ENCODE assay signal across 23 cellular contexts in the genomic region with DNA sequence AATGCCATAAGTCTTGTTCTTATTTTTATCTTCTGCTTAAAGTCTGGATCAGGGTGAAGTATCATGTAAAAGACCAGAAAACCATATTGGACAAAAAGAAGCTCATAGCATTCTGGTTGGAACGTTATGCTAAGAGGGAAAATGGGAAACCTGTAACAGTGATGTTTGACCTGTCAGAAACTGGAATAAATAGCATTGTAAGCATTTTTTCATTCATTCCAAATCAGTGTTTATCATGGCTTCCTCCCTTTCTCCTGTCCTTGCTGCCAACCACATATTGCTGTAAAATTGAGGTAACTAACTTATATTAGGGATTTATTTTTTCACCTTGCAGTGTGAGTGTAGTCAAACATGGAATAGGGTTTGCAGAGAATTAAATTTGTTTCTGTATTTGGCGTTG. TPM values are rescaled to one million over a fixed set of nuclear protein-coding genes. Genes with fewer than 3 reads are reported as not detected.
DNase-seq lines count a peak whose midpoint lies in the region; ATAC-seq, FAIRE-seq and TF ChIP-seq lines count a peak whose summit lies in the region.
"Had no signal": no experiment of that assay in that cellular context is flagged by ENCODE, and none has a peak within 500 bp of the region (broad histone marks: within the 10 kb centered on the region; RNA-seq: fewer than 3 reads in every experiment).

No MANE protein-coding gene starts in this region.

- TF ChIP-seq CTCF in A549 (IDR thresholded peaks at IDR 0.05), result no peak
- TF ChIP-seq CTCF in MM.1S (IDR thresholded peaks at IDR 0.05; ENCODE audit: low read length), result no peak
- no peak for TF ChIP-seq CTCF in neutrophil (IDR thresholded peaks at IDR 0.05)
- TF ChIP-seq CTCF in endothelial cell (IDR thresholded peaks at IDR 0.05; ENCODE audit: unreplicated experiment), result no peak

- H3K27ac Mint-ChIP-seq in endothelial cell (ENCODE audit: unreplicated experiment), result no peak overlapping the region
- H3K27ac Mint-ChIP-seq: CD8-positive, alpha-beta memory T cell had no signal

- no peaks in the 10 kb centered on the region for H3K36me3 Mint-ChIP-seq in endothelial cell (ENCODE audit: low read depth, unreplicated experiment)

- TF ChIP-seq POLR2A in A549 (IDR thresholded peaks at IDR 0.05; ENCODE audit: low read length), result no peak

- TF ChIP-seq RAD21 in A549 (conservative IDR thresholded peaks at IDR 0.05 in 1 of 2, IDR thresholded peaks at IDR 0.05 in 1 of 2), result no peak

- H3K27me3 ChIP-seq in MM.1S (replicated peaks; ENCODE audit: insufficient read depth, low read length) (no peaks in the 10 kb centered on the region), neutrophil (no peaks in the 10 kb centered on the region)
- H3K27me3 ChIP-seq: BE2C had no signal

- no peaks in the 10 kb centered on the region for H3K27me3 Mint-ChIP-seq in endothelial cell (ENCODE audit: unreplicated experiment)
- H3K27me3 Mint-ChIP-seq: CD4-positive, alpha-beta memory T cell; CD4-positive, CD25-positive, alpha-beta regulatory T cell; CD8-positive, alpha-beta memory T cell had no signal

- 87% methylated on average over 2 of the region's 2 CpGs for WGBS in A549 (ENCODE audit: missing lambda C conversion rate)

- no peak for ATAC-seq in A549
- no peak for ATAC-seq in GM18861 (IDR thresholded peaks at IDR 0.05; ENCODE audit: unreplicated experiment)

- H3K9me2 ChIP-seq in MM.1S (replicated peaks; ENCODE audit: insufficient read depth, low read length), result no peaks in the 10 kb centered on the region

- no peak overlapping the region for H3K9ac ChIP-seq in MM.1S (ENCODE audit: low read length)
- H3K9ac ChIP-seq: BLaER1 had no signal

- H3K4me1 ChIP-seq in A549 (no peaks in the 10 kb centered on the region), MM.1S (ENCODE audit: low read length) (peaks cover 19% of the 10 kb centered on the region), neutrophil (ENCODE audit: control insufficient read depth in 1 of 2, insufficient read depth in 1 of 2, low read depth in 1 of 2, low read length in 1 of 2) (peaks cover 12 to 13% of the 10 kb centered on the region in 2 experiments)
- H3K4me1 ChIP-seq: BE2C, BLaER1 had no signal

- no peaks in the 10 kb centered on the region for H3K4me1 Mint-ChIP-seq in endothelial cell (ENCODE audit: unreplicated experiment)
- H3K4me1 Mint-ChIP-seq: CD4-positive, alpha-beta memory T cell had no signal

- no peak overlapping the region for H3K4me2 ChIP-seq in A549
- H3K4me2 ChIP-seq in MM.1S (ENCODE audit: low read depth, low read length), result peak overlapping the region; percentile 73
- H3K4me2 ChIP-seq: BLaER1 had no signal

- DNase-seq in A549 (ENCODE audit: low read depth in 1 of 2, low spot score in 1 of 2) (no peak), GM19239 (ENCODE audit: insufficient read length, low spot score) (no peak), MM.1S (no peak), endothelial cell (ENCODE audit: low spot score) (no peak), DMS79 treated with DMSO at 0.1 percent for 48 hours (lab: John Stamatoyannopoulos, UW) (no peak)
- DNase-seq: 8988T; BE2C; C1 segment of cervical spinal cord; CD4-positive, alpha-beta memory T cell; CD4-positive, CD25-positive, alpha-beta regulatory T cell; CD8-positive, alpha-beta memory T cell; COR-L47; DMS 273 treated with DMSO at 0.1 percent for 48 hours; DMS153; DMS53; DMS79; GF-D8 had no signal

- no peaks in the 10 kb centered on the region for H4K20me1 ChIP-seq in MM.1S (ENCODE audit: insufficient read depth, low read length)

- CTCF ChIA-PET in A549 (lab: Yijun Ruan, JAX), result no interaction called here

- no peaks in the 10 kb centered on the region for H3K9me3 Mint-ChIP-seq in endothelial cell (ENCODE audit: unreplicated experiment)
- H3K9me3 Mint-ChIP-seq: CD14-positive monocyte; CD4-positive, CD25-positive, alpha-beta regulatory T cell had no signal

- no peak for FAIRE-seq in A549 (lab: Jason Lieb, UNC)
- peak; percentile 64 for FAIRE-seq in GM19239 (lab: Jason Lieb, UNC)
- FAIRE-seq: A204.1, G401.6 had no signal

- no peak overlapping the region for H2AFZ ChIP-seq in MM.1S (ENCODE audit: low read length)

- TF ChIP-seq EP300 in A549 (IDR thresholded peaks at IDR 0.05), result no peak

- no peaks in the 10 kb centered on the region for H3K36me3 ChIP-seq in MM.1S (replicated peaks; ENCODE audit: insufficient read depth, low read length)
- H3K36me3 ChIP-seq in neutrophil, result peaks cover 24% of the 10 kb centered on the region
- H3K36me3 ChIP-seq: BE2C had no signal

- H3K4me3 ChIP-seq in A549 (no peak overlapping the region), MM.1S (ENCODE audit: low read length) (0 out of 2 replicates have a peak overlapping the region, but pooled peaks have one; percentile 39), neutrophil (ENCODE audit: low read depth in 1 of 2, low read length in 1 of 2) (no peak overlapping the region)
- H3K4me3 ChIP-seq: BLaER1 had no signal

- H3K27ac ChIP-seq in A549 (no peak overlapping the region), MM.1S (ENCODE audit: low read length) (no peak overlapping the region; the same call in 1 of the 2 replicates), neutrophil (peak overlapping the region; percentile 47)
- H3K27ac ChIP-seq: BLaER1 had no signal

- H3K9me3 ChIP-seq in A549, result no peaks in the 10 kb centered on the region
- H3K9me3 ChIP-seq in MM.1S (replicated peaks; ENCODE audit: insufficient read depth, low read length), result no peaks in the 10 kb centered on the region
- H3K9me3 ChIP-seq in neutrophil, result no peaks in the 10 kb centered on the region
- H3K9me3 ChIP-seq: BE2C, BLaER1 had no signal

- H3F3A ChIP-seq in MM.1S (ENCODE audit: insufficient read depth, low read length), result peaks cover 7% of the 10 kb centered on the region; the same call in 1 of the 2 replicates

- no peak overlapping the region for H3K4me3 Mint-ChIP-seq in endothelial cell (ENCODE audit: unreplicated experiment)
- H3K4me3 Mint-ChIP-seq: CD14-positive monocyte; CD4-positive, alpha-beta memory T cell; CD8-positive, alpha-beta memory T cell had no signal

- no peaks in the 10 kb centered on the region for H3K79me2 ChIP-seq in MM.1S (ENCODE audit: low read length)

- POLR2A ChIA-PET in A549 (lab: Yijun Ruan, JAX), result no interaction called here

TF ChIP-seq in A549, 52 proteins besides CTCF, POLR2A, EP300 and RAD21:
- TF ChIP-seq MAFK (IDR thresholded peaks at IDR 0.05; ENCODE audit: partially characterized antibody) (peak; percentile 70), TP53 (CRISPR knock-in tag; IDR thresholded peaks at IDR 0.05) (no peak)

RNA-seq across cellular contexts. Expression of a gene that starts 23.8 kb away (rescaled TPM):
- 24.3 and 28.4 TPM in 2 replicates for polyA plus RNA-seq in A549 (2011; rRNA removed)
- polyA plus RNA-seq in A549 (2012; cell fraction: cytosol; rRNA removed), result 4.0 and 4.1 TPM in 2 replicates
- polyA plus RNA-seq in A549 (2012; cell fraction: nucleus; rRNA removed), result 1.6 and 3.1 TPM in 2 replicates
- polyA plus RNA-seq in A549 (2017; fragmentation: RNase III; extraction: RNeasy Plus Mini Kit Qiagen cat#74134 plus additional on column Dnase treatment), result 8.4 to 10.0 TPM (median 9.2 TPM) in 3 replicates
- polyA minus RNA-seq in A549 (2011; rRNA and poly(A)+ RNA removed), result 12.7 and 18.0 TPM in 2 replicates
- 10.0 TPM for total RNA-seq in endothelial cell (ENCODE audit: unreplicated experiment)

RNA-seq across cellular contexts. Expression of a gene that starts 24.2 kb away (rescaled TPM):
- polyA plus RNA-seq in A549 (2011; rRNA removed) (7.7 and 7.8 TPM in 2 replicates), A549 (2017; fragmentation: RNase III; extraction: RNeasy Plus Mini Kit Qiagen cat#74134 plus additional on column Dnase treatment) (4.3 to 5.3 TPM (median 5.0 TPM) in 3 replicates)
- 1.6 and 2.0 TPM in 2 replicates for polyA plus RNA-seq in A549 (2012; cell fraction: cytosol; rRNA removed)
- polyA plus RNA-seq in A549 (2012; cell fraction: nucleus; rRNA removed), result 1.1 and 1.5 TPM in 2 replicates
- 4.5 and 5.6 TPM in 2 replicates for polyA minus RNA-seq in A549 (2011; rRNA and poly(A)+ RNA removed)
- 6.0 TPM for total RNA-seq in endothelial cell (ENCODE audit: unreplicated experiment)
